1 cellular context compared by ENCODE assay signal in genomic region chr9:6757988-6758417, GRCh38.
TF ChIP-seq lines count a peak whose summit lies in the region.

No MANE protein-coding gene starts in this region.

TF ChIP-seq in HepG2, 621 proteins besides CTCF, POLR2A, EP300 and RAD21 (continued from another document and continues in another):
- TF ChIP-seq ZXDC (CRISPR knock-in tag; IDR thresholded peaks at IDR 0.05) (no peak), MAZ (IDR thresholded peaks at IDR 0.05; ENCODE audit: borderline replicate concordance, low read depth, low read length) (0 out of 2 replicates have a peak, but pooled peaks have one; percentile 50), MAZ (CRISPR knock-in tag; IDR thresholded peaks at IDR 0.05; ENCODE audit: low read depth) (no peak; the same call in 1 of the 2 replicates), PCBP2 (optimal IDR thresholded peaks at IDR 0.05; ENCODE audit: low read depth, low read length, poor library complexity, severe bottlenecking) (no peak), ZNF513 (CRISPR knock-in tag; conservative IDR thresholded peaks at IDR 0.05) (no peak), RCOR2 (CRISPR knock-in tag; IDR thresholded peaks at IDR 0.05) (no peak), SIX4 (CRISPR knock-in tag; IDR thresholded peaks at IDR 0.05) (no peak), RFX3 (CRISPR knock-in tag; IDR thresholded peaks at IDR 0.05) (no peak), ZNF546 (CRISPR knock-in tag; conservative IDR thresholded peaks at IDR 0.05) (peak; percentile 74; the same call in 1 of the 2 replicates), ARID4A (CRISPR knock-in tag; IDR thresholded peaks at IDR 0.05; ENCODE audit: borderline replicate concordance) (peak; percentile 67), NFIB (CRISPR knock-in tag; IDR thresholded peaks at IDR 0.05; ENCODE audit: borderline replicate concordance) (0 out of 2 replicates have a peak, but pooled peaks have one; percentile 11), RAD51 (IDR thresholded peaks at IDR 0.05; ENCODE audit: borderline replicate concordance) (no peak), ZZZ3 (CRISPR knock-in tag; IDR thresholded peaks at IDR 0.05; ENCODE audit: borderline replicate concordance) (no peak), ZNF260 (CRISPR knock-in tag; IDR thresholded peaks at IDR 0.05; ENCODE audit: borderline replicate concordance, low read depth) (no peak), TMF1 (CRISPR knock-in tag; IDR thresholded peaks at IDR 0.05; ENCODE audit: low read depth) (no peak), FOXP4 (CRISPR knock-in tag; IDR thresholded peaks at IDR 0.05) (no peak), GRHL1 (CRISPR knock-in tag; conservative IDR thresholded peaks at IDR 0.05) (no peak), ZNF609 (CRISPR knock-in tag; IDR thresholded peaks at IDR 0.05; ENCODE audit: borderline replicate concordance) (no peak), SIN3B (IDR thresholded peaks at IDR 0.05; ENCODE audit: low read length) (no peak), NR0B2 (CRISPR knock-in tag; IDR thresholded peaks at IDR 0.05) (peak; percentile 67; the same call in 1 of the 2 replicates), ZNF672 (CRISPR knock-in tag; IDR thresholded peaks at IDR 0.05) (no peak), HDAC1 (CRISPR knock-in tag; IDR thresholded peaks at IDR 0.05) (no peak), ZNF335 (CRISPR knock-in tag; IDR thresholded peaks at IDR 0.05) (0 out of 2 replicates have a peak, but pooled peaks have one; percentile 14), TCF7L2 (IDR thresholded peaks at IDR 0.05; ENCODE audit: low read depth, low read length) (no peak), ZMYM2 (CRISPR knock-in tag; IDR thresholded peaks at IDR 0.05) (no peak), ZBTB33 (CRISPR knock-in tag; IDR thresholded peaks at IDR 0.05) (no peak), ZNF580 (CRISPR knock-in tag; IDR thresholded peaks at IDR 0.05; ENCODE audit: borderline replicate concordance, low read depth) (0 out of 2 replicates have a peak, but pooled peaks have one; percentile 1), HDAC2 (CRISPR knock-in tag; IDR thresholded peaks at IDR 0.05) (no peak), GATAD2A (CRISPR knock-in tag; IDR thresholded peaks at IDR 0.05) (no peak), SIN3A (IDR thresholded peaks at IDR 0.05; ENCODE audit: borderline replicate concordance, low read depth, low read length) (0 out of 2 replicates have a peak, but pooled peaks have one; percentile 60), TRIM24 (CRISPR knock-in tag; IDR thresholded peaks at IDR 0.05) (no peak), RBFOX2 (IDR thresholded peaks at IDR 0.05; ENCODE audit: low read depth, low read length) (peak; percentile 20), REL (CRISPR knock-in tag; conservative IDR thresholded peaks at IDR 0.05) (peak; percentile 5; the same call in 1 of the 2 replicates), NR2F1 (CRISPR knock-in tag; IDR thresholded peaks at IDR 0.05) (0 out of 4 replicates have a peak, but pooled peaks of 1 of the 2 experiments have one; percentile 6), FOXK1 (CRISPR knock-in tag; IDR thresholded peaks at IDR 0.05; ENCODE audit: borderline replicate concordance, low read depth) (0 out of 2 replicates have a peak, but pooled peaks have one; percentile 3), MTA1 (CRISPR knock-in tag; IDR thresholded peaks at IDR 0.05; ENCODE audit: borderline replicate concordance) (no peak)
